ENCODE assay signal across 8 cellular contexts in genomic region chr1:205294175-205294913, GRCh38. TPM values are rescaled to one million over a fixed set of nuclear protein-coding genes. Genes with fewer than 3 reads are reported as not detected.
DNase-seq lines count a peak whose midpoint lies in the region; ATAC-seq and TF ChIP-seq lines count a peak whose summit lies in the region.

No MANE protein-coding gene starts in this region.

- DNase-seq in SJCRH30 = peak; percentile 89 to 92
- peak; percentile 73 for DNase-seq in glomerular endothelial cell (ENCODE audit: extremely low read depth, low read depth, low spot score)
- DNase-seq in DMS79 treated with DMSO at 0.1 percent for 48 hours (lab: John Stamatoyannopoulos, UW) = no peak

- H3K36me3 ChIP-seq in DOHH2 (ENCODE audit: control insufficient read depth, low read length) = no peaks in the 10 kb centered on the region
- no peaks in the 10 kb centered on the region for H3K36me3 ChIP-seq in SJCRH30
- H3K36me3 ChIP-seq in parathyroid adenoma (ENCODE audit: control insufficient read depth, insufficient read depth, low read length) = no peaks in the 10 kb centered on the region

- peaks cover 5% of the 10 kb centered on the region; the same call in 1 of the 2 replicates for H3F3A ChIP-seq in DOHH2 (ENCODE audit: control insufficient read depth, insufficient read depth)

- TF ChIP-seq CTCF in DOHH2 (IDR thresholded peaks at IDR 0.05; ENCODE audit: low read depth, low read length, poor library complexity, severe bottlenecking) = no peak
- no peak for TF ChIP-seq CTCF in parathyroid adenoma (IDR thresholded peaks at IDR 0.05)

- no peaks in the 10 kb centered on the region for H3K9me2 ChIP-seq in DOHH2 (replicated peaks; ENCODE audit: control insufficient read depth, low read length)

- H3K27me3 ChIP-seq in DOHH2 (ENCODE audit: control insufficient read depth, low read length) = no peaks in the 10 kb centered on the region
- H3K27me3 ChIP-seq in SJCRH30 = no peaks in the 10 kb centered on the region
- no peaks in the 10 kb centered on the region for H3K27me3 ChIP-seq in parathyroid adenoma (ENCODE audit: control insufficient read depth, insufficient read depth, low read length)

- no peak overlapping the region for H3K9ac ChIP-seq in parathyroid adenoma

- H3K4me2 ChIP-seq in DOHH2 (ENCODE audit: low read length) (peak overlapping the region; percentile 0; the same call in 1 of the 2 replicates), parathyroid adenoma (ENCODE audit: low read length) (no peak overlapping the region)

- H4K20me1 ChIP-seq in DOHH2 (ENCODE audit: control insufficient read depth, insufficient read depth, low read depth, low read length) = no peaks in the 10 kb centered on the region

- no peak overlapping the region for H2AFZ ChIP-seq in parathyroid adenoma

- peaks cover 79% of the 10 kb centered on the region for H3K4me1 ChIP-seq in DOHH2 (ENCODE audit: control insufficient read depth, low read length)
- peaks cover 45% of the 10 kb centered on the region for H3K4me1 ChIP-seq in SJCRH30
- no peaks in the 10 kb centered on the region for H3K4me1 ChIP-seq in parathyroid adenoma

- ATAC-seq in HG03135 (IDR thresholded peaks at IDR 0.05; ENCODE audit: unreplicated experiment) (no peak), GM21515 (IDR thresholded peaks at IDR 0.05; ENCODE audit: unreplicated experiment) (no peak), GM21619 (IDR thresholded peaks at IDR 0.05; ENCODE audit: unreplicated experiment) (no peak)

- no peaks in the 10 kb centered on the region for H3K79me2 ChIP-seq in DOHH2 (ENCODE audit: control insufficient read depth, low read length)
- no peaks in the 10 kb centered on the region for H3K79me2 ChIP-seq in parathyroid adenoma

- H3K27ac ChIP-seq in DOHH2 (ENCODE audit: low read depth, low read length) (no peak overlapping the region), SJCRH30 (peak overlapping the region; percentile 59), parathyroid adenoma (peak overlapping the region; percentile 11)

- H3K4me3 ChIP-seq in DOHH2 (ENCODE audit: low read length) (no peak overlapping the region), SJCRH30 (no peak overlapping the region), parathyroid adenoma (ENCODE audit: low read depth, low read length) (no peak overlapping the region)

- no peaks in the 10 kb centered on the region for H3K9me3 ChIP-seq in DOHH2 (ENCODE audit: control insufficient read depth, insufficient read depth, low read length)
- no peaks in the 10 kb centered on the region for H3K9me3 ChIP-seq in SJCRH30 (replicated peaks)
- no peaks in the 10 kb centered on the region for H3K9me3 ChIP-seq in parathyroid adenoma (ENCODE audit: control insufficient read depth, low read length)

RNA-seq across cellular contexts. Expression of gene NUAK2, which starts 27.2 kb away (rescaled TPM):
- total RNA-seq in SJCRH30 (2014; rRNA removed; shearing (Covaris generic)) = 2.1 and 2.2 TPM in 2 replicates
- total RNA-seq in glomerular endothelial cell = 14.4 and 17.7 TPM in 2 replicates
